In genomic region chr15:63231717-63232116, GRCh38 we compare ENCODE assay signal across 13 cellular contexts. TPM values are rescaled to one million over a fixed set of nuclear protein-coding genes. Genes with fewer than 3 reads are reported as not detected.
DNase-seq lines count a peak whose midpoint lies in the region; ATAC-seq and TF ChIP-seq lines count a peak whose summit lies in the region.
"Had no signal": no experiment of that assay in that cellular context is flagged by ENCODE, and none has a peak within 500 bp of the region (broad histone marks: within the 10 kb centered on the region; RNA-seq: fewer than 3 reads in every experiment).

No MANE protein-coding gene starts in this region.

- no peaks in the 10 kb centered on the region for H3K27me3 ChIP-seq in gastroesophageal sphincter
- H3K27me3 ChIP-seq: colonic mucosa, right atrium auricular region, tibial nerve had no signal

- CTCF ChIA-PET in activated CD4-positive, alpha-beta memory T cell treated with anti-CD3 and anti-CD28 coated beads, Interleukin-2, amount 10 ng/mL, durations not matched to agents 7 days and 5 days (lab: Charles Lee) = interaction anchor here (0.6 to 1.6 kb wide), 3 partner anchors 12 to 47 kb away, joined by 3 to 5 read pairs (median 4); no protein-coding TSS in a partner anchor

- peak overlapping the region; percentile 70 for H3K4me3 Mint-ChIP-seq in stimulated activated naive CD8-positive, alpha-beta T cell treated with anti-CD3 and anti-CD28 coated beads, Interleukin-15, Interleukin-2, amounts not matched to agents 100 ng/mL and 50 ng/mL, for 24 hours
- no peak overlapping the region for H3K4me3 Mint-ChIP-seq in activated CD4-positive, alpha-beta memory T cell treated with anti-CD3 and anti-CD28 coated beads, Interleukin-2, amount 10 ng/mL, durations not matched to agents 7 days and 5 days

- peak overlapping the region; percentile 89 for H3K27ac Mint-ChIP-seq in stimulated activated naive CD8-positive, alpha-beta T cell treated with anti-CD3 and anti-CD28 coated beads, Interleukin-15, Interleukin-2, amounts not matched to agents 100 ng/mL and 50 ng/mL, for 24 hours
- H3K27ac Mint-ChIP-seq in activated CD4-positive, alpha-beta memory T cell treated with anti-CD3 and anti-CD28 coated beads, Interleukin-2, amount 10 ng/mL, durations not matched to agents 7 days and 5 days = peak overlapping the region; percentile 76

- DNase-seq in stimulated activated naive CD8-positive, alpha-beta T cell treated with anti-CD3 and anti-CD28 coated beads, Interleukin-15, Interleukin-2, amounts not matched to agents 100 U/mL and 50 U/mL, for 24 hours = no peak
- DNase-seq in activated CD4-positive, alpha-beta memory T cell treated with anti-CD3 and anti-CD28 coated beads, Interleukin-2, amount 10 ng/mL, durations not matched to agents 7 days and 5 days = no peak
- DNase-seq in DMS79 treated with DMSO at 0.1 percent for 48 hours (lab: John Stamatoyannopoulos, UW) (no peak), caudate nucleus (lab: John Stamatoyannopoulos, UW) (no peak), NCI-H446 treated with DMSO at 0.1 percent for 48 hours (lab: John Stamatoyannopoulos, UW) (no peak)
- DNase-seq: C1 segment of cervical spinal cord, colonic mucosa, GOT3 had no signal

- no peak for TF ChIP-seq CTCF in gastroesophageal sphincter (IDR thresholded peaks at IDR 0.05)

- peaks cover 56% of the 10 kb centered on the region for H3K36me3 Mint-ChIP-seq in stimulated activated naive CD8-positive, alpha-beta T cell treated with anti-CD3 and anti-CD28 coated beads, Interleukin-15, Interleukin-2, amounts not matched to agents 100 ng/mL and 50 ng/mL, for 24 hours (ENCODE audit: low read depth)
- H3K36me3 Mint-ChIP-seq in activated CD4-positive, alpha-beta memory T cell treated with anti-CD3 and anti-CD28 coated beads, Interleukin-2, amount 10 ng/mL, durations not matched to agents 7 days and 5 days (ENCODE audit: low read depth) = peaks cover 29% of the 10 kb centered on the region

- H3K4me1 Mint-ChIP-seq in stimulated activated naive CD8-positive, alpha-beta T cell treated with anti-CD3 and anti-CD28 coated beads, Interleukin-15, Interleukin-2, amounts not matched to agents 100 ng/mL and 50 ng/mL, for 24 hours (ENCODE audit: low read depth) = peaks cover 93% of the 10 kb centered on the region
- peaks cover 58% of the 10 kb centered on the region for H3K4me1 Mint-ChIP-seq in activated CD4-positive, alpha-beta memory T cell treated with anti-CD3 and anti-CD28 coated beads, Interleukin-2, amount 10 ng/mL, durations not matched to agents 7 days and 5 days

- no peaks in the 10 kb centered on the region for H3K27me3 Mint-ChIP-seq in stimulated activated naive CD8-positive, alpha-beta T cell treated with anti-CD3 and anti-CD28 coated beads, Interleukin-15, Interleukin-2, amounts not matched to agents 100 ng/mL and 50 ng/mL, for 24 hours
- H3K27me3 Mint-ChIP-seq in activated CD4-positive, alpha-beta memory T cell treated with anti-CD3 and anti-CD28 coated beads, Interleukin-2, amount 10 ng/mL, durations not matched to agents 7 days and 5 days = no peaks in the 10 kb centered on the region

- H3K4me1 ChIP-seq in gastroesophageal sphincter = peaks cover 11 to 61% (median 21%) of the 10 kb centered on the region in 3 donors

- ATAC-seq in stimulated activated naive CD8-positive, alpha-beta T cell treated with anti-CD3 and anti-CD28 coated beads, Interleukin-15, Interleukin-2, amounts not matched to agents 100 U/mL and 50 U/mL, for 24 hours = no peak
- peak; percentile 47 for ATAC-seq in gastroesophageal sphincter
- ATAC-seq in GM19455 (IDR thresholded peaks at IDR 0.05; ENCODE audit: unreplicated experiment) = no peak

- POLR2A ChIA-PET in activated CD4-positive, alpha-beta memory T cell treated with anti-CD3 and anti-CD28 coated beads, Interleukin-2, amount 10 ng/mL, durations not matched to agents 7 days and 5 days (lab: Charles Lee) = interaction anchor here (0.6 to 9.3 kb wide), 13 partner anchors 12 to 270 kb away, joined by 3 to 122 read pairs (median 5); partner anchors contain the start of genes RAB8B and RPS27L

- 52 to 58% methylated on average over 1 of the region's 1 CpG for WGBS in gastroesophageal sphincter (ENCODE audit: low coverage in 1 of 2), 2 donors

- no peak for TF ChIP-seq EP300 in gastroesophageal sphincter (IDR thresholded peaks at IDR 0.05)

- no peak for TF ChIP-seq POLR2A in gastroesophageal sphincter (IDR thresholded peaks at IDR 0.05)

- H3K9me3 ChIP-seq in gastroesophageal sphincter = no peaks in the 10 kb centered on the region
- H3K9me3 ChIP-seq: colonic mucosa, right atrium auricular region, tibial nerve had no signal

- no peaks in the 10 kb centered on the region for H3K9me3 Mint-ChIP-seq in stimulated activated naive CD8-positive, alpha-beta T cell treated with anti-CD3 and anti-CD28 coated beads, Interleukin-15, Interleukin-2, amounts not matched to agents 100 ng/mL and 50 ng/mL, for 24 hours
- no peaks in the 10 kb centered on the region for H3K9me3 Mint-ChIP-seq in activated CD4-positive, alpha-beta memory T cell treated with anti-CD3 and anti-CD28 coated beads, Interleukin-2, amount 10 ng/mL, durations not matched to agents 7 days and 5 days

- H3K36me3 ChIP-seq in gastroesophageal sphincter = no peaks in the 10 kb centered on the region
- H3K36me3 ChIP-seq: colonic mucosa, right atrium auricular region, tibial nerve had no signal

- H3K27ac ChIP-seq in gastroesophageal sphincter (no peak overlapping the region), caudate nucleus (ENCODE audit: low read depth, low read length) (no peak overlapping the region)
- H3K27ac ChIP-seq: colonic mucosa, right atrium auricular region had no signal

- H3K4me3 ChIP-seq in gastroesophageal sphincter = no peak overlapping the region
- H3K4me3 ChIP-seq: colonic mucosa, right atrium auricular region, tibial nerve had no signal

RNA-seq across cellular contexts. Expression of gene RAB8B, which starts 42.3 kb away (rescaled TPM):
- total RNA-seq in activated CD4-positive, alpha-beta memory T cell treated with anti-CD3 and anti-CD28 coated beads, Interleukin-2, amount 10 ng/mL, durations not matched to agents 7 days and 5 days = 100 to 1,000 TPM; 133 to 139 TPM
- total RNA-seq in gastroesophageal sphincter = 10 to 100 TPM; 26.1 to 48.1 (median 33.0) TPM

RNA-seq across cellular contexts. Expression of gene APH1B, which starts 45.7 kb away (rescaled TPM):
- 10 to 100 TPM; 10.1 to 10.6 TPM for total RNA-seq in activated CD4-positive, alpha-beta memory T cell treated with anti-CD3 and anti-CD28 coated beads, Interleukin-2, amount 10 ng/mL, durations not matched to agents 7 days and 5 days
- 10 to 100 TPM in 2 of 4 donors, 1 to 10 TPM in 2; 8.1 to 18.7 (median 11.5) TPM for total RNA-seq in gastroesophageal sphincter
